ENCODE assay signal across 8 cellular contexts in genomic region chr2:219289537-219290361, GRCh38. TPM values are rescaled to one million over a fixed set of nuclear protein-coding genes. Genes with fewer than 3 reads are reported as not detected.
DNase-seq lines count a peak whose midpoint lies in the region; ATAC-seq and TF ChIP-seq lines count a peak whose summit lies in the region.

No MANE protein-coding gene starts in this region.

- H3K27ac ChIP-seq in rectal smooth muscle tissue (ENCODE audit: low read depth, low read length) = peak overlapping the region; percentile 67

- CTCF ChIA-PET in activated CD4-positive, alpha-beta memory T cell treated with anti-CD3 and anti-CD28 coated beads for 36 hours (lab: Charles Lee) = interaction anchor here (0.6 to 7.0 kb wide), 4 partner anchors 10 to 60 kb away, joined by 3 to 252 read pairs (median 46); partner anchors contain the start of genes ANKZF1, ATG9A, DNAJB2 and TUBA4A

- POLR2A ChIA-PET in activated CD4-positive, alpha-beta memory T cell treated with anti-CD3 and anti-CD28 coated beads for 36 hours (lab: Charles Lee) = interaction anchor here (0.6 kb wide), 1 partner anchor 113 kb away, joined by 3 read pairs; the partner anchor contains the start of gene CNPPD1

- peaks cover 10% of the 10 kb centered on the region for H3K4me1 ChIP-seq in rectal smooth muscle tissue (ENCODE audit: control insufficient read depth, insufficient read depth, low read length)

- no peak overlapping the region for H3K9ac ChIP-seq in rectal smooth muscle tissue (ENCODE audit: low read length)

- ATAC-seq in SK-N-SH treated with all-trans-retinoic acid at 6 μM for 48 hours = peak; percentile 79

- H3K27me3 ChIP-seq in rectal smooth muscle tissue (ENCODE audit: control insufficient read depth, insufficient read depth, low read length) = no peaks in the 10 kb centered on the region

- peak overlapping the region; percentile 29 for H3K4me3 ChIP-seq in rectal smooth muscle tissue (ENCODE audit: low read length)

- H3K36me3 ChIP-seq in rectal smooth muscle tissue (ENCODE audit: control insufficient read depth, insufficient read depth, low read length) = peaks cover 3% of the 10 kb centered on the region

- peaks cover 3% of the 10 kb centered on the region for H3K36me3 Mint-ChIP-seq in activated CD4-positive, alpha-beta memory T cell treated with anti-CD3 and anti-CD28 coated beads for 36 hours

- intact Hi-C loops in activated CD4-positive, alpha-beta memory T cell treated with anti-CD3 and anti-CD28 coated beads for 36 hours (cut with micrococcal nuclease) = no loop called here

- H3K27ac Mint-ChIP-seq in activated CD4-positive, alpha-beta memory T cell treated with anti-CD3 and anti-CD28 coated beads for 36 hours = no peak overlapping the region

- H3K4me1 Mint-ChIP-seq in activated CD4-positive, alpha-beta memory T cell treated with anti-CD3 and anti-CD28 coated beads for 36 hours (ENCODE audit: low read depth) = peaks cover 3% of the 10 kb centered on the region

- no peaks in the 10 kb centered on the region for H3K9me3 Mint-ChIP-seq in activated CD4-positive, alpha-beta memory T cell treated with anti-CD3 and anti-CD28 coated beads for 36 hours

- peak; percentile 88 for DNase-seq in Daoy (ENCODE audit: low read depth)
- DNase-seq in foreskin melanocyte = peak; percentile 77
- no peak for DNase-seq in activated CD4-positive, alpha-beta memory T cell treated with anti-CD3 and anti-CD28 coated beads for 36 hours
- no peak for DNase-seq in NCI-H82 treated with DMSO at 0.1 percent for 48 hours (lab: John Stamatoyannopoulos, UW; ENCODE audit: unreplicated experiment)
- DNase-seq in activated naive CD4-positive, alpha-beta T cell treated with Interleukin-2 at 50 U/mL for 16 hours = no peak
- DNase-seq in SK-N-DZ (ENCODE audit: low spot score) = no peak

- H3K4me3 Mint-ChIP-seq in activated CD4-positive, alpha-beta memory T cell treated with anti-CD3 and anti-CD28 coated beads for 36 hours = no peak overlapping the region

- no peaks in the 10 kb centered on the region for H3K27me3 Mint-ChIP-seq in activated CD4-positive, alpha-beta memory T cell treated with anti-CD3 and anti-CD28 coated beads for 36 hours

TF ChIP-seq in SK-N-SH treated with all-trans-retinoic acid at 6 μM for 48 hours, 23 proteins besides CTCF, POLR2A, EP300 and RAD21:
- no peak for TF ChIP-seq ESRRG (CRISPR knock-in tag; IDR thresholded peaks at IDR 0.05)
- TF ChIP-seq PATZ1 (CRISPR knock-in tag; IDR thresholded peaks at IDR 0.05; ENCODE audit: borderline replicate concordance) = no peak
- TF ChIP-seq PPARA (CRISPR knock-in tag; IDR thresholded peaks at IDR 0.05; ENCODE audit: borderline replicate concordance) = no peak
- TF ChIP-seq TCF4 (CRISPR knock-in tag; IDR thresholded peaks at IDR 0.05; ENCODE audit: borderline replicate concordance) = no peak

RNA-seq across cellular contexts. Expression of gene DNAJB2, which starts 10.6 kb away (rescaled TPM):
- 19.9 and 20.2 TPM in 2 replicates for total RNA-seq in Daoy (2014; rRNA removed; shearing (Covaris generic))
- total RNA-seq in activated CD4-positive, alpha-beta memory T cell treated with anti-CD3 and anti-CD28 coated beads for 36 hours = 10 to 100 TPM; 37.3 to 39.1 TPM
- polyA plus RNA-seq in SK-N-DZ (2014; cell fraction: cytosol; rRNA removed) = 30.2 and 51.8 TPM in 2 replicates
- polyA plus RNA-seq in SK-N-DZ (2014; cell fraction: nucleus; rRNA removed) = 68.1 and 77.5 TPM in 2 replicates

RNA-seq across cellular contexts. Expression of gene PTPRN, which starts 19.5 kb away (rescaled TPM):
- 0.21 and 1.3 TPM in 2 replicates for total RNA-seq in Daoy (2014; rRNA removed; shearing (Covaris generic))
- total RNA-seq in activated CD4-positive, alpha-beta memory T cell treated with anti-CD3 and anti-CD28 coated beads for 36 hours = under 1 TPM in 1 of 2 experiments, not detected in 1; 0.24 TPM
- 21.3 and 24.8 TPM in 2 replicates for polyA plus RNA-seq in SK-N-DZ (2014; cell fraction: cytosol; rRNA removed)
- polyA plus RNA-seq in SK-N-DZ (2014; cell fraction: nucleus; rRNA removed) = 43.6 and 81.2 TPM in 2 replicates

RNA-seq across cellular contexts. Expression of gene TUBA4A, which starts 36.0 kb away (rescaled TPM):
- 65.0 and 79.9 TPM in 2 replicates for total RNA-seq in Daoy (2014; rRNA removed; shearing (Covaris generic))
- total RNA-seq in activated CD4-positive, alpha-beta memory T cell treated with anti-CD3 and anti-CD28 coated beads for 36 hours = 100 to 1,000 TPM; 219 to 229 TPM
- polyA plus RNA-seq in SK-N-DZ (2014; cell fraction: cytosol; rRNA removed) = 13.1 and 17.9 TPM in 2 replicates
- polyA plus RNA-seq in SK-N-DZ (2014; cell fraction: nucleus; rRNA removed) = 9.7 and 19.0 TPM in 2 replicates

RNA-seq across cellular contexts. Expression of gene TUBA4B, which starts 36.7 kb away (rescaled TPM):
- total RNA-seq in Daoy (2014; rRNA removed; shearing (Covaris generic)) = not detected in 2 replicates
- total RNA-seq in activated CD4-positive, alpha-beta memory T cell treated with anti-CD3 and anti-CD28 coated beads for 36 hours = not detected
- not detected in 2 replicates for polyA plus RNA-seq in SK-N-DZ (2014; cell fraction: cytosol; rRNA removed)
- polyA plus RNA-seq in SK-N-DZ (2014; cell fraction: nucleus; rRNA removed) = not detected in 2 replicates

RNA-seq across cellular contexts. Expression of gene RESP18, which starts 42.8 kb away (rescaled TPM):
- total RNA-seq in Daoy (2014; rRNA removed; shearing (Covaris generic)) = not detected in 2 replicates
- not detected for total RNA-seq in activated CD4-positive, alpha-beta memory T cell treated with anti-CD3 and anti-CD28 coated beads for 36 hours
- not detected in 2 replicates for polyA plus RNA-seq in SK-N-DZ (2014; cell fraction: cytosol; rRNA removed)
- polyA plus RNA-seq in SK-N-DZ (2014; cell fraction: nucleus; rRNA removed) = not detected in 2 replicates

Comparison
In these comparisons a context has a peak if more than half of its experiments do, and no peak if none do; other contexts are left out.
1. DNase-seq: peak in Daoy (single experiment) and foreskin melanocyte (single experiment); none in activated CD4-positive, alpha-beta memory T cell treated with anti-CD3 and anti-CD28 coated beads for 36 hours (single experiment), NCI-H82 treated with DMSO at 0.1 percent for 48 hours (single experiment), activated naive CD4-positive, alpha-beta T cell treated with Interleukin-2 at 50 U/mL for 16 hours (single experiment) and SK-N-DZ (single experiment).